ENCODE assay signal across 14 cellular contexts in genomic region chr6:119201486-119201885, GRCh38.
"Had no signal": no experiment of that assay in that cellular context is flagged by ENCODE, and none has a peak within 500 bp of the region (broad histone marks: within the 10 kb centered on the region; RNA-seq: fewer than 3 reads in every experiment).

No MANE protein-coding gene starts in this region.

- ATAC-seq: activated naive CD8-positive, alpha-beta T cell treated with anti-CD3 and anti-CD28 coated beads, Interleukin-2, amount 50 U/mL, for 24 hours; naive thymus-derived CD4-positive, alpha-beta T cell; WTC11 had no signal

- DNase-seq: activated CD4-positive, alpha-beta T cell treated with anti-CD3 and anti-CD28 coated beads for 48 hours; activated naive CD4-positive, alpha-beta T cell; activated naive CD8-positive, alpha-beta T cell treated with anti-CD3 and anti-CD28 coated beads, Interleukin-2, amount 50 U/mL, for 24 hours; dorsolateral prefrontal cortex; naive thymus-derived CD4-positive, alpha-beta T cell; posterior cingulate gyrus; stomach had no signal

- H3K27ac ChIP-seq: dorsolateral prefrontal cortex, esophagus muscularis mucosa, neutrophil, right atrium auricular region, skin epidermis, stomach, thoracic aorta had no signal

- FAIRE-seq: astrocyte had no signal

- H3K27me3 ChIP-seq: dorsolateral prefrontal cortex, esophagus muscularis mucosa, neutrophil, right atrium auricular region, stomach had no signal

- H3K4me3 ChIP-seq: dorsolateral prefrontal cortex, esophagus muscularis mucosa, right atrium auricular region, skin epidermis, stomach, thoracic aorta had no signal

- H3K9me3 ChIP-seq: esophagus muscularis mucosa, neutrophil, right atrium auricular region, stomach, thoracic aorta had no signal

- H3K4me1 ChIP-seq: right atrium auricular region had no signal
